Comparison of ENCODE assay signal across 7 cellular contexts in genomic region chr17:65041945-65042639, GRCh38. TPM values are rescaled to one million over a fixed set of nuclear protein-coding genes. Genes with fewer than 3 reads are reported as not detected.
A peak's percentile ranks its signal among the peaks of the same experiment; 100 is the strongest.
DNase-seq lines count a peak whose midpoint lies in the region; ATAC-seq and TF ChIP-seq lines count a peak whose summit lies in the region.
"Not testable (repeated sequence)": the region's sequence is repeated elsewhere in the genome, so short reads cannot be mapped to it uniquely, and the experiment has no call there.

No MANE protein-coding gene starts in this region.

- peak overlapping the region; percentile 42 for H3K9ac ChIP-seq in SU-DHL-6 (ENCODE audit: low read length)

- H3K4me3 ChIP-seq in DOHH2 (ENCODE audit: low read length) (peak overlapping the region; percentile 66), SU-DHL-6 (ENCODE audit: insufficient read depth, low read length, poor library complexity, severe bottlenecking) (peak overlapping the region; percentile 47)

- H3K4me2 ChIP-seq in DOHH2 (ENCODE audit: low read length) (peak overlapping the region; percentile 78), SU-DHL-6 (ENCODE audit: low read depth, low read length, poor library complexity, severe bottlenecking) (peak overlapping the region; percentile 92)

- peak; percentile 48 for ATAC-seq in activated T-helper 17 cell treated with anti-CD3 and anti-CD28 coated beads, Interleukin-2, amount 50 U/mL, for 72 hours (replicated peaks)
- ATAC-seq in memory B cell (ENCODE audit: low read depth), result peak; percentile 20

- peak overlapping the region; percentile 44 for H3K4me3 Mint-ChIP-seq in activated CD4-positive, alpha-beta T cell treated with anti-CD3 and anti-CD28 coated beads, Interleukin-2, amount 10 ng/mL, durations not matched to agents 7 days and 5 days
- peak overlapping the region; percentile 86 for H3K4me3 Mint-ChIP-seq in activated T-helper 17 cell treated with anti-CD3 and anti-CD28 coated beads, Interleukin-2, amount 50 U/mL, for 72 hours
- H3K4me3 Mint-ChIP-seq in brain (peak overlapping the region in 1 of 5 experiments; percentile 22), memory B cell (peak overlapping the region; percentile 40)

- peaks cover 71% of the 10 kb centered on the region for H3K4me1 Mint-ChIP-seq in activated CD4-positive, alpha-beta T cell treated with anti-CD3 and anti-CD28 coated beads, Interleukin-2, amount 10 ng/mL, durations not matched to agents 7 days and 5 days
- peaks cover 45% of the 10 kb centered on the region for H3K4me1 Mint-ChIP-seq in activated T-helper 17 cell treated with anti-CD3 and anti-CD28 coated beads, Interleukin-2, amount 50 U/mL, for 72 hours
- H3K4me1 Mint-ChIP-seq in brain, result peaks cover 52% of the 10 kb centered on the region
- peaks cover 29% of the 10 kb centered on the region for H3K4me1 Mint-ChIP-seq in memory B cell

- H3K9me2 ChIP-seq in DOHH2 (replicated peaks; ENCODE audit: control insufficient read depth, low read length); SU-DHL-6 (replicated peaks; ENCODE audit: insufficient read depth, low read length): not testable (repeated sequence)

- not testable (repeated sequence) for H3K27me3 Mint-ChIP-seq in activated CD4-positive, alpha-beta T cell treated with anti-CD3 and anti-CD28 coated beads, Interleukin-2, amount 10 ng/mL, durations not matched to agents 7 days and 5 days; activated T-helper 17 cell treated with anti-CD3 and anti-CD28 coated beads, Interleukin-2, amount 50 U/mL, for 72 hours; brain; memory B cell

- H3K4me1 ChIP-seq in DOHH2 (ENCODE audit: control insufficient read depth, low read length), result peaks cover 99% of the 10 kb centered on the region

- H3K9me3 ChIP-seq in DOHH2 (ENCODE audit: control insufficient read depth, insufficient read depth, low read length); SU-DHL-6 (ENCODE audit: insufficient read depth, low read length): not testable (repeated sequence)

- H3K36me3 Mint-ChIP-seq in activated CD4-positive, alpha-beta T cell treated with anti-CD3 and anti-CD28 coated beads, Interleukin-2, amount 10 ng/mL, durations not matched to agents 7 days and 5 days (ENCODE audit: low read depth), result peaks cover 63% of the 10 kb centered on the region
- H3K36me3 Mint-ChIP-seq in activated T-helper 17 cell treated with anti-CD3 and anti-CD28 coated beads, Interleukin-2, amount 50 U/mL, for 72 hours (ENCODE audit: low read depth), result peaks cover 89% of the 10 kb centered on the region
- peaks cover 71% of the 10 kb centered on the region for H3K36me3 Mint-ChIP-seq in brain
- H3K36me3 Mint-ChIP-seq in memory B cell, result peaks cover 17% of the 10 kb centered on the region

- TF ChIP-seq CTCF in DOHH2 (IDR thresholded peaks at IDR 0.05; ENCODE audit: low read depth, low read length, poor library complexity, severe bottlenecking); SU-DHL-6 (IDR thresholded peaks at IDR 0.05; ENCODE audit: insufficient read depth, low read length, poor library complexity, severe bottlenecking); brain (conservative IDR thresholded peaks at IDR 0.05): not testable (repeated sequence)

- peak overlapping the region; percentile 90 for H3K27ac Mint-ChIP-seq in activated CD4-positive, alpha-beta T cell treated with anti-CD3 and anti-CD28 coated beads, Interleukin-2, amount 10 ng/mL, durations not matched to agents 7 days and 5 days
- peak overlapping the region; percentile 95 for H3K27ac Mint-ChIP-seq in activated T-helper 17 cell treated with anti-CD3 and anti-CD28 coated beads, Interleukin-2, amount 50 U/mL, for 72 hours
- H3K27ac Mint-ChIP-seq in brain, result peak overlapping the region in 3 of 5 experiments; percentile 44 to 79 (median 70)
- H3K27ac Mint-ChIP-seq in memory B cell, result peak overlapping the region; percentile 85

- not testable (repeated sequence) for H3K27me3 ChIP-seq in DOHH2 (ENCODE audit: control insufficient read depth, low read length); SU-DHL-6 (ENCODE audit: low read length)

- POLR2A ChIA-PET in activated CD4-positive, alpha-beta T cell treated with anti-CD3 and anti-CD28 coated beads, Interleukin-2, amount 10 ng/mL, durations not matched to agents 7 days and 5 days (lab: Charles Lee), result interaction anchor here (0.6 kb wide), 2 partner anchors 23 to 67 kb away, joined by 3 to 4 read pairs; no protein-coding TSS in a partner anchor

- not testable (repeated sequence) for H3K9me3 Mint-ChIP-seq in activated CD4-positive, alpha-beta T cell treated with anti-CD3 and anti-CD28 coated beads, Interleukin-2, amount 10 ng/mL, durations not matched to agents 7 days and 5 days; activated T-helper 17 cell treated with anti-CD3 and anti-CD28 coated beads, Interleukin-2, amount 50 U/mL, for 72 hours; brain; memory B cell

- not testable (repeated sequence) for H4K20me1 ChIP-seq in DOHH2 (ENCODE audit: control insufficient read depth, insufficient read depth, low read depth, low read length)
- peaks cover 19% of the 10 kb centered on the region; the same call in 1 of the 2 replicates for H4K20me1 ChIP-seq in SU-DHL-6 (ENCODE audit: low read depth, low read length)

- CTCF ChIA-PET in activated CD4-positive, alpha-beta T cell treated with anti-CD3 and anti-CD28 coated beads, Interleukin-2, amount 10 ng/mL, durations not matched to agents 7 days and 5 days (lab: Charles Lee), result interaction anchor here (0.6 to 1.9 kb wide), 4 partner anchors 15 to 209 kb away, joined by 3 to 4 read pairs (median 3); no protein-coding TSS in a partner anchor

- peaks cover 100% of the 10 kb centered on the region for H3K79me2 ChIP-seq in DOHH2 (ENCODE audit: control insufficient read depth, low read length)
- peaks cover 100% of the 10 kb centered on the region for H3K79me2 ChIP-seq in SU-DHL-6 (ENCODE audit: insufficient read depth, low read length)

- not testable (repeated sequence) for H2AFZ ChIP-seq in SU-DHL-6 (ENCODE audit: low read depth, low read length, severe bottlenecking)

- H3K27ac ChIP-seq in DOHH2 (ENCODE audit: low read depth, low read length) (peak overlapping the region; percentile 96), SU-DHL-6 (ENCODE audit: low read depth, low read length) (peak overlapping the region; percentile 92)

- peak; percentile 53 for DNase-seq in activated CD4-positive, alpha-beta T cell treated with anti-CD3 and anti-CD28 coated beads, Interleukin-2, amount 10 ng/mL, durations not matched to agents 7 days and 5 days
- not testable (repeated sequence) for DNase-seq in memory B cell (ENCODE audit: low spot score in 2 of 2)
- DNase-seq in stimulated activated CD4-positive, alpha-beta T cell treated with anti-CD3 and anti-CD28 coated beads, Interleukin-4, amount 100 ng/mL, for 24 hours, result peak; percentile 27

- H3K36me3 ChIP-seq in DOHH2 (ENCODE audit: control insufficient read depth, low read length) (peaks cover 94% of the 10 kb centered on the region), SU-DHL-6 (ENCODE audit: low read length) (peaks cover 30% of the 10 kb centered on the region)

- H3F3A ChIP-seq in DOHH2 (ENCODE audit: control insufficient read depth, insufficient read depth) (peaks cover 92% of the 10 kb centered on the region), SU-DHL-6 (ENCODE audit: insufficient read depth) (peaks cover 96% of the 10 kb centered on the region)

RNA-seq across cellular contexts. Expression of gene GNA13, which starts 14.4 kb away (rescaled TPM):
- total RNA-seq in activated CD4-positive, alpha-beta T cell treated with anti-CD3 and anti-CD28 coated beads, Interleukin-2, amount 10 ng/mL, durations not matched to agents 7 days and 5 days, result 10 to 100 TPM; 80.9 to 94.9 TPM
- 10 to 100 TPM; 63.9 to 65.1 TPM for total RNA-seq in activated T-helper 17 cell treated with anti-CD3 and anti-CD28 coated beads, Interleukin-2, amount 50 U/mL, for 72 hours
- 24.1 TPM for polyA plus RNA-seq in brain (ENCODE audit: insufficient read depth, low read depth, low replicate concordance)
